In genomic region chr21:14737922-14738321, GRCh38 we compare ENCODE assay signal across 8 cellular contexts.
A peak's percentile ranks its signal among the peaks of the same experiment; 100 is the strongest.
DNase-seq lines count a peak whose midpoint lies in the region; ATAC-seq, FAIRE-seq and TF ChIP-seq lines count a peak whose summit lies in the region.

No MANE protein-coding gene starts in this region.

- H3K27ac Mint-ChIP-seq in effector memory CD8-positive, alpha-beta T cell: no peak overlapping the region
- no peak overlapping the region for H3K27ac Mint-ChIP-seq in natural killer cell

- H3K27me3 Mint-ChIP-seq in effector memory CD8-positive, alpha-beta T cell: peaks cover 5 to 10% of the 10 kb centered on the region in 2 donors
- no peaks in the 10 kb centered on the region for H3K27me3 Mint-ChIP-seq in natural killer cell (ENCODE audit: low read depth in 2 of 2)

- no peaks in the 10 kb centered on the region for H3K36me3 ChIP-seq in MG63

- no peaks in the 10 kb centered on the region for H3K36me3 Mint-ChIP-seq in effector memory CD8-positive, alpha-beta T cell (ENCODE audit: insufficient read depth)
- no peaks in the 10 kb centered on the region for H3K36me3 Mint-ChIP-seq in natural killer cell

- H3K4me3 ChIP-seq in MG63: no peak overlapping the region

- DNase-seq in AG09319 (ENCODE audit: extremely low read depth, low read depth): no peak
- peak; percentile 9 for DNase-seq in GM18507 (ENCODE audit: extremely low spot score, insufficient read length, low read depth)
- DNase-seq in MG63: peak; percentile 13
- peak; percentile 21 for DNase-seq in T-helper 22 cell (ENCODE audit: low read depth)
- DNase-seq in effector memory CD8-positive, alpha-beta T cell: peak; percentile 59 to 62 (median 60)
- DNase-seq in natural killer cell: no peak
- no peak for DNase-seq in GM19238 (ENCODE audit: insufficient read length, low spot score)
- DNase-seq in DMS153 (lab: John Stamatoyannopoulos, UW): no peak

- FAIRE-seq in GM18507 (lab: Jason Lieb, UNC): peak; percentile 81

- no peaks in the 10 kb centered on the region for H3K9me3 ChIP-seq in MG63

- no peaks in the 10 kb centered on the region for H3K27me3 ChIP-seq in MG63

- TF ChIP-seq CTCF in AG09319 (IDR thresholded peaks at IDR 0.05; ENCODE audit: low read depth, low read length) (peak; percentile 53), natural killer cell (IDR thresholded peaks at IDR 0.05) (peak; percentile 87)

- ATAC-seq in effector memory CD8-positive, alpha-beta T cell (replicated peaks): peak; percentile 97
- ATAC-seq in natural killer cell: peak; percentile 83 to 86 (median 83)

- H3K4me1 Mint-ChIP-seq in effector memory CD8-positive, alpha-beta T cell (ENCODE audit: low read depth in 2 of 2): peaks cover 0 to 12% of the 10 kb centered on the region in 2 donors
- peaks cover 0 to 4% of the 10 kb centered on the region in 2 donors for H3K4me1 Mint-ChIP-seq in natural killer cell

- intact Hi-C loops in natural killer cell (cut with micrococcal nuclease): loop anchor here (1.0 to 10.0 kb wide), 3 partner anchors 335 to 854 kb away; no protein-coding TSS in a partner anchor

- no peak overlapping the region for H3K4me3 Mint-ChIP-seq in effector memory CD8-positive, alpha-beta T cell
- no peak overlapping the region for H3K4me3 Mint-ChIP-seq in natural killer cell

- no peaks in the 10 kb centered on the region for H3K9me3 Mint-ChIP-seq in effector memory CD8-positive, alpha-beta T cell
- no peaks in the 10 kb centered on the region for H3K9me3 Mint-ChIP-seq in natural killer cell

Comparison
In these comparisons a context has a peak if more than half of its experiments do, and no peak if none do; other contexts are left out.
1. DNase-seq: peak in GM18507 (single experiment), MG63 (single experiment), T-helper 22 cell (single experiment) and effector memory CD8-positive, alpha-beta T cell (3 of 3); none in AG09319 (single experiment), natural killer cell (single experiment), GM19238 (single experiment) and DMS153 (single experiment).